Comparison of ENCODE assay signal across 8 cellular contexts in genomic region chr5:95718203-95718602, GRCh38. TPM values are rescaled to one million over a fixed set of nuclear protein-coding genes. Genes with fewer than 3 reads are reported as not detected.
DNase-seq lines count a peak whose midpoint lies in the region; ATAC-seq lines count a peak whose summit lies in the region.

No MANE protein-coding gene starts in this region.

- peaks cover 4% of the 10 kb centered on the region for H3K36me3 Mint-ChIP-seq in activated naive CD8-positive, alpha-beta T cell treated with anti-CD3 and anti-CD28 coated beads, Interleukin-2, amount 10 ng/mL, durations not matched to agents 7 days and 5 days

- POLR2A ChIA-PET in activated naive CD8-positive, alpha-beta T cell treated with anti-CD3 and anti-CD28 coated beads, Interleukin-2, amount 10 ng/mL, durations not matched to agents 7 days and 5 days (lab: Charles Lee): no interaction called here

- H3K4me3 ChIP-seq in GM08714 (ENCODE audit: low read length): peak overlapping the region; percentile 5; the same call in 1 of the 2 replicates

- H3K9me3 Mint-ChIP-seq in activated naive CD8-positive, alpha-beta T cell treated with anti-CD3 and anti-CD28 coated beads, Interleukin-2, amount 10 ng/mL, durations not matched to agents 7 days and 5 days: peaks cover 2% of the 10 kb centered on the region

- DNase-seq in activated naive CD8-positive, alpha-beta T cell treated with anti-CD3 and anti-CD28 coated beads, Interleukin-2, amount 10 ng/mL, durations not matched to agents 7 days and 5 days: no peak
- DNase-seq in activated CD4-positive, CD25-positive, alpha-beta regulatory T cell (lab: John Stamatoyannopoulos, UW): no peak
- no peak for DNase-seq in cardiac septum (ENCODE audit: low spot score)
- no peak for DNase-seq in anterior cingulate cortex (lab: John Stamatoyannopoulos, UW)
- no peak for DNase-seq in activated gamma-delta T cell treated with Interleukin-2 at 50 U/mL for 16 hours

- no peak overlapping the region for H3K27ac Mint-ChIP-seq in activated naive CD8-positive, alpha-beta T cell treated with anti-CD3 and anti-CD28 coated beads, Interleukin-2, amount 10 ng/mL, durations not matched to agents 7 days and 5 days

- intact Hi-C loops in cardiac septum (cut with DNase I): no loop called here

- no peak overlapping the region for H3K4me3 Mint-ChIP-seq in activated naive CD8-positive, alpha-beta T cell treated with anti-CD3 and anti-CD28 coated beads, Interleukin-2, amount 10 ng/mL, durations not matched to agents 7 days and 5 days

- H3K4me1 Mint-ChIP-seq in activated naive CD8-positive, alpha-beta T cell treated with anti-CD3 and anti-CD28 coated beads, Interleukin-2, amount 10 ng/mL, durations not matched to agents 7 days and 5 days: peaks cover 5% of the 10 kb centered on the region

- peaks cover 4% of the 10 kb centered on the region for H3K27me3 Mint-ChIP-seq in activated naive CD8-positive, alpha-beta T cell treated with anti-CD3 and anti-CD28 coated beads, Interleukin-2, amount 10 ng/mL, durations not matched to agents 7 days and 5 days

- peak; percentile 77 for ATAC-seq in GM21360 (IDR thresholded peaks at IDR 0.05; ENCODE audit: unreplicated experiment)
- peak; percentile 86 for ATAC-seq in HG03469 (IDR thresholded peaks at IDR 0.05; ENCODE audit: unreplicated experiment)
- peak; percentile 84 for ATAC-seq in activated naive CD8-positive, alpha-beta T cell treated with anti-CD3 and anti-CD28 coated beads, Interleukin-2, amount 10 ng/mL, durations not matched to agents 7 days and 5 days (ENCODE audit: low read depth)

RNA-seq across cellular contexts. Expression of gene RHOBTB3, which starts 12.9 kb away (rescaled TPM):
- total RNA-seq in activated naive CD8-positive, alpha-beta T cell treated with anti-CD3 and anti-CD28 coated beads, Interleukin-2, amount 10 ng/mL, durations not matched to agents 7 days and 5 days: under 1 TPM; 0.06 to 0.61 TPM
- total RNA-seq in cardiac septum: 79.0 TPM

RNA-seq across cellular contexts. Expression of gene SPATA9, which starts 35.4 kb away (rescaled TPM):
- total RNA-seq in activated naive CD8-positive, alpha-beta T cell treated with anti-CD3 and anti-CD28 coated beads, Interleukin-2, amount 10 ng/mL, durations not matched to agents 7 days and 5 days: not detected
- not detected for total RNA-seq in cardiac septum

Comparison
In these comparisons a context has a peak if more than half of its experiments do, and no peak if none do; other contexts are left out.
1. RNA of gene RHOBTB3, which starts 12.9 kb away (total RNA-seq): 79.0 TPM in cardiac septum (single experiment); 0.06 to 0.61 TPM in activated naive CD8-positive, alpha-beta T cell treated with anti-CD3 and anti-CD28 coated beads, Interleukin-2, amount 10 ng/mL, durations not matched to agents 7 days and 5 days; every median in the first group is over 10 times any median in the second.
2. Peak in every context shown above with its lines, with median percentiles within 50 percentile points of each other: ATAC-seq.